In the genomic region with DNA sequence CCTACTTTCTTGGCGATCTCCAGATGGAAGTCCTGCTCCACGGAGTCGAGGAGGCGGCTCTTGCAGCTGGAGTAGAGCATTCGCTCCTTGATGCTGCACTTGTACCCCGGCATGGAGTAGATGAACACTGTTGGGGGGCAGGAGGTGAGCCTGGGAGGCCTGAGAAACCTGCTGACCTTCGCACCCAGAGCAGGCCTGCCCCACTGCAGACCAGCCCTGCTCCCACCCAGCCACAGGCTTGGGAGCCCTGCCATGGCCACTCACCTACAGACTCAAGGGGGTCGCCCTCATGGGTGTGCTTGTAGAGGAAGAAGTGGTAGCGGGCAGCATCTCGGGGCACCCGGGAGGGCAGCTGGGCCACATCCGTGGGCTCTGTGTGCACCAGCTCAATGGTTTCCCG, we compare ENCODE assay signal across 16 cellular contexts. TPM values are rescaled to one million over a fixed set of nuclear protein-coding genes. Genes with fewer than 3 reads are reported as not detected.
A peak's percentile ranks its signal among the peaks of the same experiment; 100 is the strongest.
DNase-seq lines count a peak whose midpoint lies in the region; ATAC-seq and TF ChIP-seq lines count a peak whose summit lies in the region.
"Had no signal": no experiment of that assay in that cellular context is flagged by ENCODE, and none has a peak within 500 bp of the region (broad histone marks: within the 10 kb centered on the region; RNA-seq: fewer than 3 reads in every experiment).

No MANE protein-coding gene starts in this region.

- H3K27me3 ChIP-seq in heart left ventricle, result no peaks in the 10 kb centered on the region
- no peaks in the 10 kb centered on the region for H3K27me3 ChIP-seq in H9 (ENCODE audit: insufficient read depth, low read length)
- H3K27me3 ChIP-seq: BE2C had no signal

- H4K5ac ChIP-seq in H9 (ENCODE audit: insufficient read length, low read depth, low read length), result no peak overlapping the region

- peaks cover 12 to 34% (median 31%) of the 10 kb centered on the region in 3 experiments for H3K36me3 Mint-ChIP-seq in H9 (ENCODE audit: insufficient read depth in 1 of 3, low read depth in 3 of 3)
- H3K36me3 Mint-ChIP-seq in stimulated activated effector memory CD8-positive, alpha-beta T cell treated with anti-CD3 and anti-CD28 coated beads, Interleukin-12 subunit alpha, Interleukin-12 subunit beta, amount 100 ng/mL, for 72 hours, result peaks cover 75% of the 10 kb centered on the region
- peaks cover 35% of the 10 kb centered on the region for H3K36me3 Mint-ChIP-seq in activated CD8-positive, alpha-beta T cell treated with anti-CD3 and anti-CD28 coated beads for 36 hours (ENCODE audit: low read depth)

- intact Hi-C loops in Right ventricle myocardium inferior (cut with DNase I) (no loop called here), heart left ventricle (cut with DNase I) (loop anchor here in 7 of 10 donors (2.0 to 10.0 kb wide), 4 partner anchors 58 to 175 kb away; a partner anchor contains a TSS)
- intact Hi-C loops in activated CD8-positive, alpha-beta T cell treated with anti-CD3 and anti-CD28 coated beads for 36 hours (cut with micrococcal nuclease), result no loop called here

- no peak overlapping the region for H2BK15ac ChIP-seq in H9 (ENCODE audit: low read depth, low read length)

- peaks cover 0 to 71% (median 55%) of the 10 kb centered on the region in 9 donors for H3K36me3 ChIP-seq in heart left ventricle

- H4K20me1 ChIP-seq in H9 (ENCODE audit: control insufficient read depth, insufficient read depth, insufficient read length), result no peaks in the 10 kb centered on the region

- H3K4me3 Mint-ChIP-seq in H9, result no peak overlapping the region
- H3K4me3 Mint-ChIP-seq in stimulated activated effector memory CD8-positive, alpha-beta T cell treated with anti-CD3 and anti-CD28 coated beads, Interleukin-12 subunit alpha, Interleukin-12 subunit beta, amount 100 ng/mL, for 72 hours, result no peak overlapping the region
- no peak overlapping the region for H3K4me3 Mint-ChIP-seq in activated CD8-positive, alpha-beta T cell treated with anti-CD3 and anti-CD28 coated beads for 36 hours
- H3K4me3 Mint-ChIP-seq: CD14-positive monocyte, GM23338 had no signal

- WGBS in heart left ventricle, 4 donors, result 80 to 96% (median 89%) methylated on average over 4 to 13 of the region's 13 CpGs
- no CpG with 5 or more reads among the region's 13 CpGs for WGBS in H9 (ENCODE audit: extremely low coverage, insufficient read length, low lambda C conversion rate)

- no peak overlapping the region for H3K56ac ChIP-seq in H9 (ENCODE audit: insufficient read length, low read depth, low read length)

- no peak overlapping the region for H4K8ac ChIP-seq in H9 (replicated peaks; ENCODE audit: insufficient read length, low read depth, low read length)

- H2BK20ac ChIP-seq in H9 (ENCODE audit: low read depth, low read length, poor library complexity, severe bottlenecking), result no peak overlapping the region

- TF ChIP-seq POLR2A in heart left ventricle (IDR thresholded peaks at IDR 0.05), result no peak

- H2AFZ ChIP-seq in H9 (ENCODE audit: low read length), result no peak overlapping the region
- H2AFZ ChIP-seq: GM23338 had no signal

- no peak overlapping the region; the same call in 1 of the 2 replicates for H3K14ac ChIP-seq in H9 (ENCODE audit: insufficient read depth, low read length)

- no peak overlapping the region for H2BK5ac ChIP-seq in H9 (ENCODE audit: insufficient read length, low read length)

- POLR2A ChIA-PET in activated CD8-positive, alpha-beta T cell treated with anti-CD3 and anti-CD28 coated beads for 36 hours (lab: Charles Lee), result interaction anchor here (0.6 to 33.3 kb wide), 4 partner anchors 9 to 310 kb away, joined by 3 to 949 read pairs (median 8); a partner anchor contains a TSS

- no peak overlapping the region; a peak in 1 of 7 replicates for H3K27ac Mint-ChIP-seq in H9
- H3K27ac Mint-ChIP-seq in stimulated activated effector memory CD8-positive, alpha-beta T cell treated with anti-CD3 and anti-CD28 coated beads, Interleukin-12 subunit alpha, Interleukin-12 subunit beta, amount 100 ng/mL, for 72 hours, result peak overlapping the region; percentile 94
- H3K27ac Mint-ChIP-seq in activated CD8-positive, alpha-beta T cell treated with anti-CD3 and anti-CD28 coated beads for 36 hours, result no peak overlapping the region
- H3K27ac Mint-ChIP-seq: GM23338 had no signal

- H3K4me1 Mint-ChIP-seq in H9, result peaks cover 0 to 15% of the 10 kb centered on the region in 2 experiments; a peak in 3 of 4 replicates
- H3K4me1 Mint-ChIP-seq in stimulated activated effector memory CD8-positive, alpha-beta T cell treated with anti-CD3 and anti-CD28 coated beads, Interleukin-12 subunit alpha, Interleukin-12 subunit beta, amount 100 ng/mL, for 72 hours, result peaks cover 47% of the 10 kb centered on the region
- peaks cover 62% of the 10 kb centered on the region for H3K4me1 Mint-ChIP-seq in activated CD8-positive, alpha-beta T cell treated with anti-CD3 and anti-CD28 coated beads for 36 hours (ENCODE audit: low read depth)

- ATAC-seq in Right ventricle myocardium inferior (no peak), heart left ventricle (no peak), GM18511 (IDR thresholded peaks at IDR 0.05; ENCODE audit: unreplicated experiment) (no peak), HG02970 (IDR thresholded peaks at IDR 0.05; ENCODE audit: low FRiP score, unreplicated experiment) (no peak)
- ATAC-seq in stimulated activated effector memory CD8-positive, alpha-beta T cell treated with anti-CD3 and anti-CD28 coated beads, Interleukin-12 subunit alpha, Interleukin-12 subunit beta, amount 100 ng/mL, for 72 hours, result no peak
- ATAC-seq in activated CD8-positive, alpha-beta T cell treated with anti-CD3 and anti-CD28 coated beads for 36 hours, result no peak
- ATAC-seq: GM23338 had no signal

- no peak overlapping the region for H2BK12ac ChIP-seq in H9 (ENCODE audit: insufficient read length, low read depth, low read length)

- no peak overlapping the region for H3K18ac ChIP-seq in H9 (ENCODE audit: insufficient read length, low read depth, low read length)

- H4K91ac ChIP-seq in H9 (ENCODE audit: insufficient read length, low read depth, low read length), result no peak overlapping the region

- DNase-seq in Right ventricle myocardium inferior (ENCODE audit: missing footprints) (peak; percentile 50), heart left ventricle (no peak), H9 (peak; percentile 20), ecto neural progenitor cell (ENCODE audit: low spot score) (peak; percentile 27)
- no peak for DNase-seq in stimulated activated effector memory CD8-positive, alpha-beta T cell treated with anti-CD3 and anti-CD28 coated beads, Interleukin-12 subunit alpha, Interleukin-12 subunit beta, amount 100 ng/mL, for 72 hours (ENCODE audit: low spot score in 2 of 2)
- no peak for DNase-seq in activated CD8-positive, alpha-beta T cell treated with anti-CD3 and anti-CD28 coated beads for 36 hours
- DNase-seq: ACHN; BE2C; CD4-positive, alpha-beta memory T cell; DMS79 treated with DMSO at 0.1 percent for 48 hours; KG1 had no signal

- no peak for TF ChIP-seq CTCF in heart left ventricle (IDR thresholded peaks at IDR 0.05)
- TF ChIP-seq CTCF in H9 (conservative IDR thresholded peaks at IDR 0.05), result no peak
- no peak for TF ChIP-seq CTCF in activated CD8-positive, alpha-beta T cell treated with anti-CD3 and anti-CD28 coated beads for 36 hours (IDR thresholded peaks at IDR 0.05)

- H2AK5ac ChIP-seq in H9 (ENCODE audit: insufficient read length, low read length), result no peak overlapping the region

- no peak overlapping the region for H3K4ac ChIP-seq in H9 (ENCODE audit: low read depth, low read length)

- H3K79me2 ChIP-seq in H9 (ENCODE audit: insufficient read depth, low read length), result no peaks in the 10 kb centered on the region

- H3K27me3 Mint-ChIP-seq in H9 (ENCODE audit: low read depth), result no peaks in the 10 kb centered on the region; the same call in 1 of the 2 replicates
- no peaks in the 10 kb centered on the region for H3K27me3 Mint-ChIP-seq in activated CD8-positive, alpha-beta T cell treated with anti-CD3 and anti-CD28 coated beads for 36 hours
- H3K27me3 Mint-ChIP-seq: CD4-positive, alpha-beta memory T cell had no signal

- H3K4me2 ChIP-seq in H9 (ENCODE audit: insufficient read depth, insufficient read length, low read length), result no peak overlapping the region
- H3K4me2 ChIP-seq: GM23338 had no signal

- H3K9ac ChIP-seq in H9 (ENCODE audit: extremely low read depth, insufficient read length, low read length), result no peak overlapping the region

- H3K9me3 Mint-ChIP-seq in H9, result no peaks in the 10 kb centered on the region; a peak in 1 of 5 replicates
- H3K9me3 Mint-ChIP-seq in stimulated activated effector memory CD8-positive, alpha-beta T cell treated with anti-CD3 and anti-CD28 coated beads, Interleukin-12 subunit alpha, Interleukin-12 subunit beta, amount 100 ng/mL, for 72 hours, result no peaks in the 10 kb centered on the region
- H3K9me3 Mint-ChIP-seq in activated CD8-positive, alpha-beta T cell treated with anti-CD3 and anti-CD28 coated beads for 36 hours, result no peaks in the 10 kb centered on the region
- H3K9me3 Mint-ChIP-seq: CD14-positive monocyte; CD4-positive, alpha-beta memory T cell; GM23338 had no signal

- H3K9me3 ChIP-seq in heart left ventricle (no peaks in the 10 kb centered on the region), H9 (ENCODE audit: control insufficient read depth, low read depth, low read length) (no peaks in the 10 kb centered on the region)
- H3K9me3 ChIP-seq: BE2C had no signal

- H3K23me2 ChIP-seq in H9 (ENCODE audit: insufficient read length, low read depth, low read length, poor library complexity, severe bottlenecking), result no peaks in the 10 kb centered on the region

- CTCF ChIA-PET in activated CD8-positive, alpha-beta T cell treated with anti-CD3 and anti-CD28 coated beads for 36 hours (lab: Charles Lee), result interaction anchor here (1.2 to 10.8 kb wide), 6 partner anchors 9 to 287 kb away, joined by 3 to 194 read pairs (median 10); a partner anchor contains a TSS

- H3K79me1 ChIP-seq in H9 (ENCODE audit: insufficient read depth, low read depth, low read length, poor library complexity, severe bottlenecking), result no peaks in the 10 kb centered on the region

- no peak overlapping the region for H3T11ph ChIP-seq in H9 (ENCODE audit: low read length)

- no peak overlapping the region for H3K27ac ChIP-seq in heart left ventricle
- no peak overlapping the region for H3K27ac ChIP-seq in H9 (ENCODE audit: insufficient read length, low read depth, low read length)

- H3K4me3 ChIP-seq in heart left ventricle, result no peak overlapping the region
- H3K4me3 ChIP-seq: GM23338 had no signal

- no peak overlapping the region for H3K23ac ChIP-seq in H9 (ENCODE audit: insufficient read length, low read depth, low read length)

- peaks cover 0 to 32% (median 18%) of the 10 kb centered on the region in 12 donors for H3K4me1 ChIP-seq in heart left ventricle
- no peaks in the 10 kb centered on the region for H3K4me1 ChIP-seq in H9 (ENCODE audit: insufficient read depth, low read length)
- H3K4me1 ChIP-seq: BE2C had no signal

- no peak overlapping the region for H2BK120ac ChIP-seq in H9 (ENCODE audit: low read depth, low read length, poor library complexity, severe bottlenecking)

RNA-seq across cellular contexts. Expression of a gene that starts 4.2 kb away (rescaled TPM):
- 0.38 TPM for total RNA-seq in Right ventricle myocardium inferior
- under 1 TPM in 8 of 9 donors, not detected in 1; 0.12 to 0.65 (median 0.29) TPM for total RNA-seq in heart left ventricle
- polyA plus RNA-seq in heart left ventricle, result under 1 TPM; 0.04 to 0.23 TPM
- total RNA-seq in H9 (2021), result not detected in 2 replicates
- total RNA-seq in activated CD8-positive, alpha-beta T cell treated with anti-CD3 and anti-CD28 coated beads for 36 hours, result 1 to 10 TPM; 2.0 TPM
- total RNA-seq: GM23338, HT-29 had no signal
- polyA plus RNA-seq: CD14-positive monocyte; CD4-positive, alpha-beta memory T cell; GM23338 had no signal

RNA-seq across cellular contexts. Expression of a gene that starts 9.3 kb away (rescaled TPM):
- 120 TPM for total RNA-seq in Right ventricle myocardium inferior
- total RNA-seq in heart left ventricle, result 100 to 1,000 TPM in 7 of 9 donors, 10 to 100 TPM in 2; 62.9 to 133 (median 117) TPM
- 100 to 1,000 TPM in 1 of 2 donors, 10 to 100 TPM in 1; 45.8 to 109 TPM for polyA plus RNA-seq in heart left ventricle
- 44.8 and 50.9 TPM in 2 replicates for total RNA-seq in H9 (2021)
- total RNA-seq in activated CD8-positive, alpha-beta T cell treated with anti-CD3 and anti-CD28 coated beads for 36 hours, result 100 to 1,000 TPM; 137 TPM

RNA-seq across cellular contexts. Expression of a gene that starts 15.9 kb away (rescaled TPM):
- total RNA-seq in Right ventricle myocardium inferior, result 8.7 TPM
- total RNA-seq in heart left ventricle, result 10 to 100 TPM in 2 of 9 donors, 1 to 10 TPM in 7; 5.7 to 30.2 (median 8.2) TPM
- polyA plus RNA-seq in heart left ventricle, result 1 to 10 TPM; 5.6 to 6.6 TPM
- 6.1 and 7.4 TPM in 2 replicates for total RNA-seq in H9 (2021)
- 100 to 1,000 TPM in 1 of 2 experiments, 10 to 100 TPM in 1; 94.3 to 100 TPM for total RNA-seq in activated CD8-positive, alpha-beta T cell treated with anti-CD3 and anti-CD28 coated beads for 36 hours

RNA-seq across cellular contexts. Expression of a gene that starts 31.7 kb away (rescaled TPM):
- total RNA-seq in Right ventricle myocardium inferior (186 TPM), heart left ventricle (100 to 1,000 TPM in 8 of 9 donors, 10 to 100 TPM in 1; 77.9 to 213 (median 146) TPM), H9 (2021) (39.1 and 40.4 TPM in 2 replicates)
- polyA plus RNA-seq in heart left ventricle, result 100 to 1,000 TPM; 107 to 132 TPM
- 10 to 100 TPM; 54.3 to 54.6 TPM for total RNA-seq in activated CD8-positive, alpha-beta T cell treated with anti-CD3 and anti-CD28 coated beads for 36 hours

RNA-seq across cellular contexts. Expression of a gene that starts 48.8 kb away (rescaled TPM):
- total RNA-seq in Right ventricle myocardium inferior, result 62.3 TPM
- 10 to 100 TPM; 44.9 to 73.6 (median 61.2) TPM for total RNA-seq in heart left ventricle
- polyA plus RNA-seq in heart left ventricle, result 10 to 100 TPM; 24.7 to 69.2 TPM
- total RNA-seq in H9 (2021), result 83.1 and 84.3 TPM in 2 replicates
- 100 to 1,000 TPM; 103 to 105 TPM for total RNA-seq in activated CD8-positive, alpha-beta T cell treated with anti-CD3 and anti-CD28 coated beads for 36 hours

Comparison
In these comparisons a context has a peak if more than half of its experiments do, and no peak if none do; other contexts are left out.
1. DNase-seq: peak in Right ventricle myocardium inferior (single experiment), H9 (single experiment) and ecto neural progenitor cell (single experiment); none in heart left ventricle (0 of 5), stimulated activated effector memory CD8-positive, alpha-beta T cell treated with anti-CD3 and anti-CD28 coated beads, Interleukin-12 subunit alpha, Interleukin-12 subunit beta, amount 100 ng/mL, for 72 hours (0 of 2) and activated CD8-positive, alpha-beta T cell treated with anti-CD3 and anti-CD28 coated beads for 36 hours (single experiment).
2. intact Hi-C loops: an anchor here in heart left ventricle (2.0 to 10.0 kb wide); none called in Right ventricle myocardium inferior and activated CD8-positive, alpha-beta T cell treated with anti-CD3 and anti-CD28 coated beads for 36 hours.